1 cellular context compared by ENCODE assay signal in the genomic region with DNA sequence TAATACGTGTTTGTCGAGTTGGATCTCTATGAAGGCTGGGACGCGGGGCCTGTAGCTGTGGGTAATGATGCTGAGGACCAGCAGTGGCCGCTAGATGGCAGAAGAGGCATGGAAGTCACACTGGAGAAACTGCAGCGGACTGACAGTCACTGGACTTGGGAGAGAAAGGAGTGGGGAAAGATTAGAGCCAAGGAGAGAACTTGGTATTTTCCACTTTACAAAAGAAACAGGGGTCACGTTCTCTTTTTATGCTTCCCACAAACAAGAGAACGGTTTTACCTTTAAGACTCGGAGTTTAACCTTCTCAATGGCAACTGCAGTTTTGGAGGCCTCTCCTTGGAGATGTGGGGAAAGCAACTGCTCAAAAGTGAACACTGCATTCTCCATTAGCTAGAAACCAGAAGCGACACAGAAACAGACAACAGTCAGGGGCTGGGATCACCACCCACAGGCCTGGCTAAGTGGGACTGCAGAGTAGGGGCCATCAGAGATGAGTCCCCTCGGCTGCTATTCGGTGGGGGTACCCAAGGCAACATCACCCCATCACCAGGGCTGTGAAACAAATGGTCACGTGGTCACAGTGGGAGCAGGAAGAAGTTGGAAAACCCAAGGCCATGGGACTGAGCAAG.
TF ChIP-seq lines count a peak whose summit lies in the region.

No MANE protein-coding gene starts in this region.

TF ChIP-seq in HEK293, 187 proteins besides CTCF, POLR2A, EP300 and RAD21 (continued from another document):
- TF ChIP-seq ZNF610 (tag by site-specific recombination; IDR thresholded peaks at IDR 0.05; ENCODE audit: borderline replicate concordance) (no peak), ZNF670 (tag by site-specific recombination; IDR thresholded peaks at IDR 0.05; ENCODE audit: low read depth) (no peak), ZNF654 (tag by site-specific recombination; IDR thresholded peaks at IDR 0.05; ENCODE audit: low read depth) (peak; percentile 97), ZNF292 (tag by site-specific recombination; IDR thresholded peaks at IDR 0.05; ENCODE audit: borderline replicate concordance, low read depth) (no peak), TRIM28 (IDR thresholded peaks at IDR 0.05; ENCODE audit: borderline replicate concordance, low read length) (no peak), ZNF174 (tag by site-specific recombination; IDR thresholded peaks at IDR 0.05) (no peak), ZBTB1 (tag by site-specific recombination; IDR thresholded peaks at IDR 0.05) (no peak), ZNF404 (tag by site-specific recombination; IDR thresholded peaks at IDR 0.05) (no peak), ZNF660 (tag by site-specific recombination; IDR thresholded peaks at IDR 0.05) (no peak), ZNF416 (tag by site-specific recombination; IDR thresholded peaks at IDR 0.05) (no peak), ZNF664 (tag by site-specific recombination; IDR thresholded peaks at IDR 0.05) (no peak), GLI2 (tag by site-specific recombination; IDR thresholded peaks at IDR 0.05; ENCODE audit: borderline replicate concordance, low read depth) (no peak), ZNF501 (tag by site-specific recombination; IDR thresholded peaks at IDR 0.05) (0 out of 2 replicates have a peak, but pooled peaks have one; percentile 61), ZBTB17 (tag by site-specific recombination; IDR thresholded peaks at IDR 0.05) (0 out of 2 replicates have a peak, but pooled peaks have one; percentile 19), ZNF398 (tag by site-specific recombination; IDR thresholded peaks at IDR 0.05) (no peak), HIC1 (tag by site-specific recombination; IDR thresholded peaks at IDR 0.05) (no peak), GLI4 (tag by site-specific recombination; IDR thresholded peaks at IDR 0.05) (no peak), ZNF133 (tag by site-specific recombination; IDR thresholded peaks at IDR 0.05) (no peak), ZNF169 (tag by site-specific recombination; IDR thresholded peaks at IDR 0.05) (no peak), ZNF394 (tag by site-specific recombination; IDR thresholded peaks at IDR 0.05; ENCODE audit: borderline replicate concordance) (no peak; the same call in 1 of the 2 replicates), IKZF3 (tag by site-specific recombination; IDR thresholded peaks at IDR 0.05) (peak; percentile 57), SP3 (tag by site-specific recombination; IDR thresholded peaks at IDR 0.05) (no peak), ZNF433 (tag by site-specific recombination; IDR thresholded peaks at IDR 0.05; ENCODE audit: low read depth) (no peak), ZNF391 (tag by site-specific recombination; IDR thresholded peaks at IDR 0.05; ENCODE audit: borderline replicate concordance, low read depth) (no peak), KLF17 (tag by site-specific recombination; IDR thresholded peaks at IDR 0.05) (no peak), ZNF19 (tag by site-specific recombination; IDR thresholded peaks at IDR 0.05; ENCODE audit: low read depth) (no peak), PRDM10 (tag by site-specific recombination; IDR thresholded peaks at IDR 0.05) (peak; percentile 80), ZNF140 (tag by site-specific recombination; IDR thresholded peaks at IDR 0.05) (no peak), PRDM1 (tag by site-specific recombination; IDR thresholded peaks at IDR 0.05) (peak; percentile 96), ZNF274 (IDR thresholded peaks at IDR 0.05; ENCODE audit: low read length) (no peak), ZNF274 (tag by site-specific recombination; IDR thresholded peaks at IDR 0.05; ENCODE audit: borderline replicate concordance) (no peak), HOXD13 (CRISPR knock-in tag; IDR thresholded peaks at IDR 0.05; ENCODE audit: borderline replicate concordance) (no peak), ZNF2 (tag by site-specific recombination; IDR thresholded peaks at IDR 0.05) (peak; percentile 77; the same call in 1 of the 2 replicates), ZSCAN30 (tag by site-specific recombination; IDR thresholded peaks at IDR 0.05) (peak; percentile 47; the same call in 1 of the 2 replicates)
- TF ChIP-seq, protein P1, sequence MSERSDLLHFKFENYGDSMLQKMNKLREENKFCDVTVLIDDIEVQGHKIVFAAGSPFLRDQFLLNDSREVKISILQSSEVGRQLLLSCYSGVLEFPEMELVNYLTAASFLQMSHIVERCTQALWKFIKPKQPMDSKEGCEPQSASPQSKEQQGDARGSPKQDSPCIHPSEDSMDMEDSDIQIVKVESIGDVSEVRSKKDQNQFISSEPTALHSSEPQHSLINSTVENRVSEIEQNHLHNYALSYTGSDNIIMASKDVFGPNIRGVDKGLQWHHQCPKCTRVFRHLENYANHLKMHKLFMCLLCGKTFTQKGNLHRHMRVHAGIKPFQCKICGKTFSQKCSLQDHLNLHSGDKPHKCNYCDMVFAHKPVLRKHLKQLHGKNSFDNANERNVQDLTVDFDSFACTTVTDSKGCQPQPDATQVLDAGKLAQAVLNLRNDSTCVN (tag by site-specific recombination; optimal IDR thresholded peaks at IDR 0.05), result no peak
- TF ChIP-seq, protein P2, sequence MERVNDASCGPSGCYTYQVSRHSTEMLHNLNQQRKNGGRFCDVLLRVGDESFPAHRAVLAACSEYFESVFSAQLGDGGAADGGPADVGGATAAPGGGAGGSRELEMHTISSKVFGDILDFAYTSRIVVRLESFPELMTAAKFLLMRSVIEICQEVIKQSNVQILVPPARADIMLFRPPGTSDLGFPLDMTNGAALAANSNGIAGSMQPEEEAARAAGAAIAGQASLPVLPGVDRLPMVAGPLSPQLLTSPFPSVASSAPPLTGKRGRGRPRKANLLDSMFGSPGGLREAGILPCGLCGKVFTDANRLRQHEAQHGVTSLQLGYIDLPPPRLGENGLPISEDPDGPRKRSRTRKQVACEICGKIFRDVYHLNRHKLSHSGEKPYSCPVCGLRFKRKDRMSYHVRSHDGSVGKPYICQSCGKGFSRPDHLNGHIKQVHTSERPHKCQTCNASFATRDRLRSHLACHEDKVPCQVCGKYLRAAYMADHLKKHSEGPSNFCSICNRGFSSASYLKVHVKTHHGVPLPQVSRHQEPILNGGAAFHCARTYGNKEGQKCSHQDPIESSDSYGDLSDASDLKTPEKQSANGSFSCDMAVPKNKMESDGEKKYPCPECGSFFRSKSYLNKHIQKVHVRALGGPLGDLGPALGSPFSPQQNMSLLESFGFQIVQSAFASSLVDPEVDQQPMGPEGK (tag by site-specific recombination; IDR thresholded peaks at IDR 0.05), result no peak
- TF ChIP-seq, protein P3, sequence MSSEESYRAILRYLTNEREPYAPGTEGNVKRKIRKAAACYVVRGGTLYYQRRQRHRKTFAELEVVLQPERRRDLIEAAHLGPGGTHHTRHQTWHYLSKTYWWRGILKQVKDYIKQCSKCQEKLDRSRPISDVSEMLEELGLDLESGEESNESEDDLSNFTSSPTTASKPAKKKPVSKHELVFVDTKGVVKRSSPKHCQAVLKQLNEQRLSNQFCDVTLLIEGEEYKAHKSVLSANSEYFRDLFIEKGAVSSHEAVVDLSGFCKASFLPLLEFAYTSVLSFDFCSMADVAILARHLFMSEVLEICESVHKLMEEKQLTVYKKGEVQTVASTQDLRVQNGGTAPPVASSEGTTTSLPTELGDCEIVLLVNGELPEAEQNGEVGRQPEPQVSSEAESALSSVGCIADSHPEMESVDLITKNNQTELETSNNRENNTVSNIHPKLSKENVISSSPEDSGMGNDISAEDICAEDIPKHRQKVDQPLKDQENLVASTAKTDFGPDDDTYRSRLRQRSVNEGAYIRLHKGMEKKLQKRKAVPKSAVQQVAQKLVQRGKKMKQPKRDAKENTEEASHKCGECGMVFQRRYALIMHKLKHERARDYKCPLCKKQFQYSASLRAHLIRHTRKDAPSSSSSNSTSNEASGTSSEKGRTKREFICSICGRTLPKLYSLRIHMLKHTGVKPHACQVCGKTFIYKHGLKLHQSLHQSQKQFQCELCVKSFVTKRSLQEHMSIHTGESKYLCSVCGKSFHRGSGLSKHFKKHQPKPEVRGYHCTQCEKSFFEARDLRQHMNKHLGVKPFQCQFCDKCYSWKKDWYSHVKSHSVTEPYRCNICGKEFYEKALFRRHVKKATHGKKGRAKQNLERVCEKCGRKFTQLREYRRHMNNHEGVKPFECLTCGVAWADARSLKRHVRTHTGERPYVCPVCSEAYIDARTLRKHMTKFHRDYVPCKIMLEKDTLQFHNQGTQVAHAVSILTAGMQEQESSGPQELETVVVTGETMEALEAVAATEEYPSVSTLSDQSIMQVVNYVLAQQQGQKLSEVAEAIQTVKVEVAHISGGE (tag by site-specific recombination; conservative IDR thresholded peaks at IDR 0.05; ENCODE audit: low read depth), result no peak
- TF ChIP-seq, protein P4, sequence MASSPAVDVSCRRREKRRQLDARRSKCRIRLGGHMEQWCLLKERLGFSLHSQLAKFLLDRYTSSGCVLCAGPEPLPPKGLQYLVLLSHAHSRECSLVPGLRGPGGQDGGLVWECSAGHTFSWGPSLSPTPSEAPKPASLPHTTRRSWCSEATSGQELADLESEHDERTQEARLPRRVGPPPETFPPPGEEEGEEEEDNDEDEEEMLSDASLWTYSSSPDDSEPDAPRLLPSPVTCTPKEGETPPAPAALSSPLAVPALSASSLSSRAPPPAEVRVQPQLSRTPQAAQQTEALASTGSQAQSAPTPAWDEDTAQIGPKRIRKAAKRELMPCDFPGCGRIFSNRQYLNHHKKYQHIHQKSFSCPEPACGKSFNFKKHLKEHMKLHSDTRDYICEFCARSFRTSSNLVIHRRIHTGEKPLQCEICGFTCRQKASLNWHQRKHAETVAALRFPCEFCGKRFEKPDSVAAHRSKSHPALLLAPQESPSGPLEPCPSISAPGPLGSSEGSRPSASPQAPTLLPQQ (tag by site-specific recombination; IDR thresholded peaks at IDR 0.05), result 0 out of 2 replicates have a peak, but pooled peaks have one; percentile 42
